ENCODE assay signal across 30 cellular contexts in genomic region chr2:154370873-154371272, GRCh38.
"Had no signal": no experiment of that assay in that cellular context is flagged by ENCODE, and none has a peak within 500 bp of the region (broad histone marks: within the 10 kb centered on the region; RNA-seq: fewer than 3 reads in every experiment).

No MANE protein-coding gene starts in this region.

- H3K27ac ChIP-seq: ascending aorta, body of pancreas, KMS-11, SJCRH30, WERI-Rb-1 had no signal

- H3K4me1 ChIP-seq: ascending aorta, body of pancreas, SJCRH30 had no signal

- H3K4me3 ChIP-seq: ascending aorta, body of pancreas, SJCRH30 had no signal

- H3K9me3 Mint-ChIP-seq: activated naive CD8-positive, alpha-beta T cell treated with anti-CD3 and anti-CD28 coated beads, Interleukin-2, amount 50 U/mL, for 24 hours had no signal

- H3K27ac Mint-ChIP-seq: activated CD8-positive, alpha-beta T cell treated with anti-CD3 and anti-CD28 coated beads, Interleukin-2, amount 10 ng/mL, durations not matched to agents 7 days and 5 days; activated naive CD8-positive, alpha-beta T cell treated with anti-CD3 and anti-CD28 coated beads, Interleukin-2, amount 50 U/mL, for 24 hours had no signal

- ATAC-seq: activated CD4-positive, CD25-positive, alpha-beta regulatory T cell treated with anti-CD3 and anti-CD28 coated beads, Interleukin-2, amount 50 U/mL, for 24 hours; activated CD8-positive, alpha-beta T cell treated with anti-CD3 and anti-CD28 coated beads, Interleukin-2, amount 10 ng/mL, durations not matched to agents 7 days and 5 days; activated naive CD4-positive, alpha-beta T cell treated with anti-CD3 and anti-CD28 coated beads, Interleukin-2, amount 50 U/mL, for 72 hours; activated naive CD8-positive, alpha-beta T cell treated with anti-CD3 and anti-CD28 coated beads, Interleukin-2, amount 50 U/mL, for 24 hours; body of pancreas; Panc1 had no signal

- H3K9me3 ChIP-seq: ascending aorta, body of pancreas, SJCRH30, SK-N-SH had no signal

- H3K36me3 Mint-ChIP-seq: activated naive CD4-positive, alpha-beta T cell treated with anti-CD3 and anti-CD28 coated beads, Interleukin-2, amount 50 U/mL, for 72 hours had no signal

- H3K27me3 ChIP-seq: ascending aorta, body of pancreas, SJCRH30 had no signal

- H3K4me1 Mint-ChIP-seq: activated naive CD8-positive, alpha-beta T cell treated with anti-CD3 and anti-CD28 coated beads, Interleukin-2, amount 50 U/mL, for 24 hours had no signal

- DNase-seq: activated CD4-positive, alpha-beta T cell treated with anti-CD3 and anti-CD28 coated beads for 4 hours; activated CD8-positive, alpha-beta memory T cell treated with anti-CD3 and anti-CD28 coated beads, Interleukin-2, amount 50 U/mL, for 48 hours; activated CD8-positive, alpha-beta T cell treated with anti-CD3 and anti-CD28 coated beads, Interleukin-2, amount 10 ng/mL, durations not matched to agents 7 days and 5 days; activated effector memory CD4-positive, alpha-beta T cell treated with Interleukin-2 at 50 U/mL for 16 hours; activated naive CD4-positive, alpha-beta T cell treated with Interleukin-2 at 50 U/mL for 16 hours; activated naive CD8-positive, alpha-beta T cell treated with anti-CD3 and anti-CD28 coated beads, Interleukin-2, amount 50 U/mL, for 24 hours; activated T-cell treated with anti-CD3 and anti-CD28 coated beads, Interleukin-2, amount 50 U/mL, for 1 hour; amniotic stem cell; body of pancreas; central memory CD4-positive, alpha-beta T cell; NCI-H1092; NCI-H1417 treated with DMSO at 0.1 percent for 48 hours; NCI-H187; NCI-H2081; NCI-H345; NCI-H510A; NCI-H526 treated with DMSO at 0.1 percent for 48 hours; NK-92 treated with Interleukin-12 subunit alpha and Interleukin-12 subunit beta, amount 100 ng/mL, for 24 hours; OCI-M1; Right ventricle myocardium superior; RPMI8226; SJCRH30; SK-N-SH; T-helper 1 cell; WERI-Rb-1 had no signal

- H3K9ac ChIP-seq: KMS-11, SK-N-SH had no signal

- H3K4me3 Mint-ChIP-seq: activated CD8-positive, alpha-beta T cell treated with anti-CD3 and anti-CD28 coated beads, Interleukin-2, amount 10 ng/mL, durations not matched to agents 7 days and 5 days; activated naive CD8-positive, alpha-beta T cell treated with anti-CD3 and anti-CD28 coated beads, Interleukin-2, amount 50 U/mL, for 24 hours had no signal

- H3K36me3 ChIP-seq: ascending aorta, SJCRH30, WERI-Rb-1 had no signal
